2 cellular contexts compared by ENCODE assay signal in the genomic region with DNA sequence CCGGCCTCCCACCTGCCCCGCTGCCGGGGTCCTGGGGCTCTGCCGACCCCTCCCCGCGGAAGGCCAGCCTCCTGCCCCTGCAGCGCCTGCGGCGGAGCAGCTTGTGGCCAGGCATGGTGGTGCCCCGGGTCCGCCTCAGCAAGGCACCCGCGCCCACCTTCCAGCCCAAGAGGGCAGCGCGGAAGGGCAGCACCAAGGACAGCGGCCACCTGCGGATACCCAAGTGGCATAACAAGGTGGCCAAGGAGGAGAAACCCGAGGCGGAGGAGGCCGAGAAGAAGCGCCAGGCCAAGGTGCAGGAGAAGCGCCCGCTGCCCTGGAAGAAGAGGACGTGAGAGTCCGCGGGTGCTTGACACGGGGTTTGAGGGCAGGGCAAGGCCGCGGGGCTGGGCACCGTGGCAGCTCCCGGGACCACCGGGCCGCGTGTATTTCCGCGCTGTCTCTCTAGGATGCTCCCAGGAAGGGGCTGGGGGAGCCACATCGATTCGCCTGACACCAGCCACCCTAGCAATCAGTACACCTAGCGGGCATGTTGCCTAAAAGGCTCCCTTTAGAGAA.
TF ChIP-seq lines count a peak whose summit lies in the region.

No MANE protein-coding gene starts in this region.

TF ChIP-seq in HCT116, 20 proteins besides CTCF, POLR2A, EP300 and RAD21:
- TF ChIP-seq, protein P1, sequence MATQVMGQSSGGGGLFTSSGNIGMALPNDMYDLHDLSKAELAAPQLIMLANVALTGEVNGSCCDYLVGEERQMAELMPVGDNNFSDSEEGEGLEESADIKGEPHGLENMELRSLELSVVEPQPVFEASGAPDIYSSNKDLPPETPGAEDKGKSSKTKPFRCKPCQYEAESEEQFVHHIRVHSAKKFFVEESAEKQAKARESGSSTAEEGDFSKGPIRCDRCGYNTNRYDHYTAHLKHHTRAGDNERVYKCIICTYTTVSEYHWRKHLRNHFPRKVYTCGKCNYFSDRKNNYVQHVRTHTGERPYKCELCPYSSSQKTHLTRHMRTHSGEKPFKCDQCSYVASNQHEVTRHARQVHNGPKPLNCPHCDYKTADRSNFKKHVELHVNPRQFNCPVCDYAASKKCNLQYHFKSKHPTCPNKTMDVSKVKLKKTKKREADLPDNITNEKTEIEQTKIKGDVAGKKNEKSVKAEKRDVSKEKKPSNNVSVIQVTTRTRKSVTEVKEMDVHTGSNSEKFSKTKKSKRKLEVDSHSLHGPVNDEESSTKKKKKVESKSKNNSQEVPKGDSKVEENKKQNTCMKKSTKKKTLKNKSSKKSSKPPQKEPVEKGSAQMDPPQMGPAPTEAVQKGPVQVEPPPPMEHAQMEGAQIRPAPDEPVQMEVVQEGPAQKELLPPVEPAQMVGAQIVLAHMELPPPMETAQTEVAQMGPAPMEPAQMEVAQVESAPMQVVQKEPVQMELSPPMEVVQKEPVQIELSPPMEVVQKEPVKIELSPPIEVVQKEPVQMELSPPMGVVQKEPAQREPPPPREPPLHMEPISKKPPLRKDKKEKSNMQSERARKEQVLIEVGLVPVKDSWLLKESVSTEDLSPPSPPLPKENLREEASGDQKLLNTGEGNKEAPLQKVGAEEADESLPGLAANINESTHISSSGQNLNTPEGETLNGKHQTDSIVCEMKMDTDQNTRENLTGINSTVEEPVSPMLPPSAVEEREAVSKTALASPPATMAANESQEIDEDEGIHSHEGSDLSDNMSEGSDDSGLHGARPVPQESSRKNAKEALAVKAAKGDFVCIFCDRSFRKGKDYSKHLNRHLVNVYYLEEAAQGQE (IDR thresholded peaks at IDR 0.05; ENCODE audit: low read depth), result peak; percentile 30; the same call in 1 of the 2 replicates

TF ChIP-seq in HepG2, 621 proteins besides CTCF, POLR2A, EP300 and RAD21:
- TF ChIP-seq, protein P1 (IDR thresholded peaks at IDR 0.05; ENCODE audit: borderline replicate concordance in 1 of 2, low read depth in 1 of 2, low read length in 2 of 2), result peak in 1 of 2 experiments; percentile 47; a peak in 3 of 4 replicates
- TF ChIP-seq MIER2 (CRISPR knock-in tag; IDR thresholded peaks at IDR 0.05), result 0 out of 2 replicates have a peak, but pooled peaks have one; percentile 68
